16 cellular contexts compared by ENCODE assay signal in the genomic region with DNA sequence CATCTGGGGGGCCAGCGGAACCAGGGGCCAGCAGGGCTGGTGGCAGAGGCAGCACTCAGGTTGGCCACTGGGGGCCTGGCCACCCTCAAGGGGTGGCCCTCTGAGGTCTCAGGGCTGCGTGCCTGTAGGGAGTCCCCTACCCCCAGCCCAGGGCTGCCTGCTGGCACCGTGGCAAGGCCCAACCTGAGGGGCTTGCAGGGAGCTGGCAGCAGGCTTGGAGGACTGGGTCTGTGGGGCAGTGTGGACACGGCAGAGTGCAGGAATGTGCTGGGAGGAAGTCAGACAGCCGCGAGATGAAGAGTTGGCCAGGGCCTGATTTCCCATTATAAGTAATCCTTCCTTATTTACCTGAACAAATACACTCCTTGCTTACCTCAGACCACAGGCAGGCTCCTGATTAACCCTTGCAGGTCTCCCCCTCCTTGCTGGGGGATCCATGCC. TPM values are rescaled to one million over a fixed set of nuclear protein-coding genes. Genes with fewer than 3 reads are reported as not detected.
DNase-seq lines count a peak whose midpoint lies in the region; ATAC-seq and TF ChIP-seq lines count a peak whose summit lies in the region.
"Had no signal": no experiment of that assay in that cellular context is flagged by ENCODE, and none has a peak within 500 bp of the region (broad histone marks: within the 10 kb centered on the region; RNA-seq: fewer than 3 reads in every experiment).

A gene (minus strand): TSS at position 299 of the 441 bp plus-strand sequence. CDS start 11,874 bp downstream, outside the sequence.

- CTCF ChIA-PET in HEK293 (lab: Yijun Ruan, JAX), result interaction anchor here (0.7 kb wide), 1 partner anchor 270 kb away, joined by 3 read pairs; no protein-coding TSS in a partner anchor

- no peak for TF ChIP-seq CTCF in HEK293 (tag by site-specific recombination; IDR thresholded peaks at IDR 0.05)
- TF ChIP-seq CTCF in VCaP (conservative IDR thresholded peaks at IDR 0.05), result peak; percentile 77
- TF ChIP-seq CTCF in suprapubic skin (IDR thresholded peaks at IDR 0.05), result no peak
- no peak for TF ChIP-seq CTCF in uterus (IDR thresholded peaks at IDR 0.05)

- intact Hi-C loops in left colon (cut with DNase I, micrococcal nuclease) (no loop called here), uterus (cut with DNase I; ENCODE audit: low total_unique reads) (no loop called here)

- peak in 1 of 2 donors; percentile 54 for DNase-seq in left colon
- no peak for DNase-seq in suprapubic skin (ENCODE audit: low spot score in 2 of 2)
- no peak for DNase-seq in dermis blood vessel endothelial cell
- no peak for DNase-seq in uterus
- DNase-seq: activated CD4-positive, CD25-positive, alpha-beta regulatory T cell treated with anti-CD3 and anti-CD28 coated beads, Interleukin-2, amount 50 U/mL, for 72 hours; activated T-cell treated with anti-CD3 and anti-CD28 coated beads for 4 hours; CD8-positive, alpha-beta memory T cell; dorsolateral prefrontal cortex; GOT3; sigmoid colon; stimulated activated CD4-positive, alpha-beta T cell treated with anti-CD3 and anti-CD28 coated beads, Interleukin-4, amount 100 ng/mL, for 4 hours had no signal

- 31% methylated on average over 3 of the region's 6 CpGs for WGBS in suprapubic skin

- no peak within 1 kb of the TSS for H3K4me3 ChIP-seq in HEK293 (ENCODE audit: low read depth, low read length)
- H3K4me3 ChIP-seq in suprapubic skin, result peak within 1 kb of the TSS; percentile 21
- no peak within 1 kb of the TSS for H3K4me3 ChIP-seq in uterus
- H3K4me3 ChIP-seq: dorsolateral prefrontal cortex, sigmoid colon had no signal

- TF ChIP-seq POLR2A in suprapubic skin (IDR thresholded peaks at IDR 0.05) (no peak), uterus (IDR thresholded peaks at IDR 0.05) (no peak)

- H3K9me3 ChIP-seq in HEK293 (ENCODE audit: control insufficient read depth, insufficient read depth, low read depth, low read length), result no peaks in the 10 kb centered on the region
- peaks cover 5% of the 10 kb centered on the region for H3K9me3 ChIP-seq in suprapubic skin
- no peaks in the 10 kb centered on the region for H3K9me3 ChIP-seq in uterus

- no peak for TF ChIP-seq EP300 in suprapubic skin (IDR thresholded peaks at IDR 0.05)

- POLR2A ChIA-PET in HEK293 (lab: Yijun Ruan, JAX), result interaction anchor here (0.6 kb wide), 1 partner anchor 141 kb away, joined by 3 read pairs; a partner anchor contains a TSS

- H3K4me1 ChIP-seq in HEK293 (ENCODE audit: control insufficient read depth, insufficient read depth, low read length) (no peaks in the 10 kb centered on the region), suprapubic skin (no peaks in the 10 kb centered on the region), uterus (no peaks in the 10 kb centered on the region)
- H3K4me1 ChIP-seq: sigmoid colon had no signal

- H3K27ac ChIP-seq in HEK293 (ENCODE audit: extremely low read depth, low read depth, low read length), result no peak within 1 kb of the TSS
- peak within 1 kb of the TSS; percentile 100 for H3K27ac ChIP-seq in VCaP
- peak within 1 kb of the TSS; percentile 66 for H3K27ac ChIP-seq in suprapubic skin
- no peak within 1 kb of the TSS for H3K27ac ChIP-seq in uterus
- H3K27ac ChIP-seq: dorsolateral prefrontal cortex, sigmoid colon had no signal

- ATAC-seq in left colon (peak; percentile 77), HG02763 (IDR thresholded peaks at IDR 0.05; ENCODE audit: unreplicated experiment) (no peak)
- ATAC-seq: stimulated activated memory B cell treated with anti-CD40 and anti-IgM and Interleukin-4, amounts not matched to agents 10 μg/mL and 1 μg/mL and 100 μg/mL, for 72 hours had no signal

- H3K36me3 ChIP-seq in HEK293 (ENCODE audit: control insufficient read depth in 2 of 2, insufficient read depth in 1 of 2, low read length in 2 of 2) (no peaks in the 10 kb centered on the region), suprapubic skin (no peaks in the 10 kb centered on the region), uterus (no peaks in the 10 kb centered on the region)
- H3K36me3 ChIP-seq: sigmoid colon had no signal

- H3K27me3 ChIP-seq in suprapubic skin (no peaks in the 10 kb centered on the region), uterus (no peaks in the 10 kb centered on the region)
- H3K27me3 ChIP-seq: dorsolateral prefrontal cortex, sigmoid colon had no signal

TF ChIP-seq in HEK293, 187 proteins besides CTCF, POLR2A, EP300 and RAD21:
- peak; percentile 12; the same call in 1 of the 2 replicates for TF ChIP-seq GLIS1 (tag by site-specific recombination; IDR thresholded peaks at IDR 0.05)
- TF ChIP-seq ZNF768 (tag by site-specific recombination; IDR thresholded peaks at IDR 0.05), result no peak

RNA-seq across cellular contexts. Expression of the gene that starts here (rescaled TPM):
- total RNA-seq in left colon (10 to 100 TPM; 59.4 to 73.5 TPM), suprapubic skin (10 to 100 TPM; 25.0 to 45.9 (median 32.3) TPM), dermis blood vessel endothelial cell (under 0.01 TPM in 1 of 2 replicates, not detected in the other), uterus (1 to 10 TPM in 1 of 4 donors, under 1 TPM in 1, not detected in 2; 0.52 to 1.5 TPM)
- total RNA-seq: CD8-positive, alpha-beta memory T cell; M059J had no signal

Comparison
In these comparisons a context has a peak if more than half of its experiments do, and no peak if none do; other contexts are left out.
1. RNA of the gene that starts here (total RNA-seq): 59.4 to 73.5 TPM in left colon and 25.0 to 45.9 TPM in suprapubic skin; 0.52 to 1.5 TPM in uterus and under 0.01 TPM in dermis blood vessel endothelial cell; every median in the first group is over 10 times any median in the second.
2. H3K27ac ChIP-seq: peak in VCaP (single experiment) and suprapubic skin (single experiment); none in HEK293 (single experiment) and uterus (0 of 2).